ENCODE assay signal across 1 cellular context in genomic region chr21:14762734-14763694, GRCh38.
TF ChIP-seq lines count a peak whose summit lies in the region.

No MANE protein-coding gene starts in this region.

TF ChIP-seq in K562, 482 proteins besides CTCF, POLR2A, EP300 and RAD21 (continued from another document):
- TF ChIP-seq CBX8 (IDR thresholded peaks at IDR 0.05; ENCODE audit: borderline replicate concordance, extremely low read depth, low read depth, low read length, poor library complexity, severe bottlenecking) = no peak
- no peak for TF ChIP-seq ZNF717 (CRISPR knock-in tag; IDR thresholded peaks at IDR 0.05)
- TF ChIP-seq, protein P1, sequence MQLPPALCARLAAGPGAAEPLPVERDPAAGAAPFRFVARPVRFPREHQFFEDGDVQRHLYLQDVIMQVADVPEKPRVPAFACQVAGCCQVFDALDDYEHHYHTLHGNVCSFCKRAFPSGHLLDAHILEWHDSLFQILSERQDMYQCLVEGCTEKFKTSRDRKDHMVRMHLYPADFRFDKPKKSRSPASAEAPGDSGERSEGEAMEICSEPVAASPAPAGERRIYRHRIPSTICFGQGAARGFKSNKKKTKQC (CRISPR knock-in tag; IDR thresholded peaks at IDR 0.05) = no peak
- TF ChIP-seq, protein P2, sequence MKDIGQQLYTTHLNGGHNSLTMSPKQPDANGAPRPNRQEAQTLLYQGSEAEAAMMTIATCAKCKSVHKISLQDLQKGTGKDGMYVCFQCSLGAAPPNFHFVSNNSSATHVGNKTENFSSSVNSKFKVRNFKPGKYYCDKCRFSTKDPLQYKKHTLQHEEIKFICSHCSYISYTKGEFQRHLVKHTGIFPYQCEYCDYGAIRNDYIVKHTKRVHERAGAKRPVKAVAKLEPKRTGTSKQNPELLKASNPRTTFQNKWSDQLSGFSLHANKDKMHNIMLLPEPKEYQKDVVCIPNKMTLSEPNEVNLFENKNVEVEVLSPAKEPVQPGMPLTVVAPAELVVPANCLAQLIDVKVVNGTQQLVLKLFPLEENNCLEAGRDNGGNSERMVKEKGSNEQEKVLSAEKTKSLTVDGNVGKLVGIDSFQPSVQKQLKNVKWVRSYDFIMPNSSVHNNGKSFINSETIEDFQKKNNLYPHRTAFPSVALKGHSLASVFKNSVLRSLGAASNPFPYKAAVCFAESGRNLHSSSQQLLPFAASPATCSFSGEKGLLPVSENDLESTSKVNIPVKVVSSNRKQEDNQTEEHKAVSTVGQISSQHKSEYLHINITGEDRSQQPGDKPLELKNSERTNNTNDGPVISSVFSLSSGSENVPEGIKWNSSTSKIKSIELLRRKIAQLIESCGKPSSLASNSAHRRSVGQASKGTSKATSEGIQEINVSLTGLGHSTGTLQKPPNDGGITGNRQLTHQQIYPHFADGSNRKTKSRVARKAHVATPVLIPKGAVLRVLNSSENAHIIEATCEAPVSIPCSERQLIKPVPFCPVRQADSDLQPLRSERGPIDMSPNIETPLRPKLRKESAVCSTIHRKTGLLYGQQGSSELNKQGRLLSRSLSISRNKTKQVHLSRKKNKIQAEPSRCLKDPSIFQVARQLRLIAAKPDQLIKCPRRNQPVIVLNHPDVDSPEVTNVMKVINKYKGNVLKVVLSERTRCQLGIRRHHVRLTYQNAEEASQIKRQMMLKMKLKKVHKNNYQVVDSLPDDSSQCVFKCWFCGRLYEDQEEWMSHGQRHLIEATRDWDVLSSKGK (CRISPR knock-in tag; IDR thresholded peaks at IDR 0.05) = no peak
- TF ChIP-seq, protein P3, sequence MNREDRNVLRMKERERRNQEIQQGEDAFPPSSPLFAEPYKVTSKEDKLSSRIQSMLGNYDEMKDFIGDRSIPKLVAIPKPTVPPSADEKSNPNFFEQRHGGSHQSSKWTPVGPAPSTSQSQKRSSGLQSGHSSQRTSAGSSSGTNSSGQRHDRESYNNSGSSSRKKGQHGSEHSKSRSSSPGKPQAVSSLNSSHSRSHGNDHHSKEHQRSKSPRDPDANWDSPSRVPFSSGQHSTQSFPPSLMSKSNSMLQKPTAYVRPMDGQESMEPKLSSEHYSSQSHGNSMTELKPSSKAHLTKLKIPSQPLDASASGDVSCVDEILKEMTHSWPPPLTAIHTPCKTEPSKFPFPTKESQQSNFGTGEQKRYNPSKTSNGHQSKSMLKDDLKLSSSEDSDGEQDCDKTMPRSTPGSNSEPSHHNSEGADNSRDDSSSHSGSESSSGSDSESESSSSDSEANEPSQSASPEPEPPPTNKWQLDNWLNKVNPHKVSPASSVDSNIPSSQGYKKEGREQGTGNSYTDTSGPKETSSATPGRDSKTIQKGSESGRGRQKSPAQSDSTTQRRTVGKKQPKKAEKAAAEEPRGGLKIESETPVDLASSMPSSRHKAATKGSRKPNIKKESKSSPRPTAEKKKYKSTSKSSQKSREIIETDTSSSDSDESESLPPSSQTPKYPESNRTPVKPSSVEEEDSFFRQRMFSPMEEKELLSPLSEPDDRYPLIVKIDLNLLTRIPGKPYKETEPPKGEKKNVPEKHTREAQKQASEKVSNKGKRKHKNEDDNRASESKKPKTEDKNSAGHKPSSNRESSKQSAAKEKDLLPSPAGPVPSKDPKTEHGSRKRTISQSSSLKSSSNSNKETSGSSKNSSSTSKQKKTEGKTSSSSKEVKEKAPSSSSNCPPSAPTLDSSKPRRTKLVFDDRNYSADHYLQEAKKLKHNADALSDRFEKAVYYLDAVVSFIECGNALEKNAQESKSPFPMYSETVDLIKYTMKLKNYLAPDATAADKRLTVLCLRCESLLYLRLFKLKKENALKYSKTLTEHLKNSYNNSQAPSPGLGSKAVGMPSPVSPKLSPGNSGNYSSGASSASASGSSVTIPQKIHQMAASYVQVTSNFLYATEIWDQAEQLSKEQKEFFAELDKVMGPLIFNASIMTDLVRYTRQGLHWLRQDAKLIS (CRISPR knock-in tag; IDR thresholded peaks at IDR 0.05) = no peak
- peak; percentile 91 to 95 for TF ChIP-seq TRIM24 (IDR thresholded peaks at IDR 0.05)
- no peak for TF ChIP-seq MBD1 (CRISPR knock-in tag; IDR thresholded peaks at IDR 0.05)
- TF ChIP-seq VEZF1 (CRISPR knock-in tag; IDR thresholded peaks at IDR 0.05) = 0 out of 2 replicates have a peak, but pooled peaks have one; percentile 24
- no peak for TF ChIP-seq ZNF707 (CRISPR knock-in tag; conservative IDR thresholded peaks at IDR 0.05)
- TF ChIP-seq PPARD (CRISPR knock-in tag; IDR thresholded peaks at IDR 0.05) = no peak
- peak; percentile 94 for TF ChIP-seq MTA1 (IDR thresholded peaks at IDR 0.05; ENCODE audit: borderline replicate concordance)
- TF ChIP-seq ZNF175 (CRISPR knock-in tag; IDR thresholded peaks at IDR 0.05; ENCODE audit: low read depth) = no peak; the same call in 1 of the 2 replicates
- no peak for TF ChIP-seq ATF6 (CRISPR knock-in tag; IDR thresholded peaks at IDR 0.05)
- TF ChIP-seq HDGF (IDR thresholded peaks at IDR 0.05) = no peak
- TF ChIP-seq, protein P4, sequence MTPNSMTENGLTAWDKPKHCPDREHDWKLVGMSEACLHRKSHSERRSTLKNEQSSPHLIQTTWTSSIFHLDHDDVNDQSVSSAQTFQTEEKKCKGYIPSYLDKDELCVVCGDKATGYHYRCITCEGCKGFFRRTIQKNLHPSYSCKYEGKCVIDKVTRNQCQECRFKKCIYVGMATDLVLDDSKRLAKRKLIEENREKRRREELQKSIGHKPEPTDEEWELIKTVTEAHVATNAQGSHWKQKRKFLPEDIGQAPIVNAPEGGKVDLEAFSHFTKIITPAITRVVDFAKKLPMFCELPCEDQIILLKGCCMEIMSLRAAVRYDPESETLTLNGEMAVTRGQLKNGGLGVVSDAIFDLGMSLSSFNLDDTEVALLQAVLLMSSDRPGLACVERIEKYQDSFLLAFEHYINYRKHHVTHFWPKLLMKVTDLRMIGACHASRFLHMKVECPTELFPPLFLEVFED (CRISPR knock-in tag; conservative IDR thresholded peaks at IDR 0.05) = no peak
- TF ChIP-seq ZFX (CRISPR knock-in tag; IDR thresholded peaks at IDR 0.05) = no peak
- TF ChIP-seq ZNF134 (CRISPR knock-in tag; conservative IDR thresholded peaks at IDR 0.05) = no peak
- TF ChIP-seq C11orf30 (IDR thresholded peaks at IDR 0.05; ENCODE audit: low read depth) = peak; percentile 78
- TF ChIP-seq RUNX1 (IDR thresholded peaks at IDR 0.05; ENCODE audit: low read depth) = no peak
- no peak for TF ChIP-seq BHLHE40 (IDR thresholded peaks at IDR 0.05; ENCODE audit: low read length)
- peak; percentile 57; the same call in 1 of the 2 replicates for TF ChIP-seq SMARCA5 (IDR thresholded peaks at IDR 0.05)
- peak; percentile 95 for TF ChIP-seq LEF1 (IDR thresholded peaks at IDR 0.05)
- no peak for TF ChIP-seq GTF2E2 (tag; IDR thresholded peaks at IDR 0.05)
- no peak for TF ChIP-seq HNRNPH1 (optimal IDR thresholded peaks at IDR 0.05; ENCODE audit: low read depth, low read length)
- TF ChIP-seq ZNF324 (CRISPR knock-in tag; IDR thresholded peaks at IDR 0.05) = no peak
- TF ChIP-seq RBM22 (IDR thresholded peaks at IDR 0.05; ENCODE audit: low read depth, low read length, poor library complexity, severe bottlenecking) = no peak
